ENCODE assay signal across 9 cellular contexts in genomic region chr19:15464394-15465385, GRCh38. TPM values are rescaled to one million over a fixed set of nuclear protein-coding genes. Genes with fewer than 3 reads are reported as not detected.
DNase-seq lines count a peak whose midpoint lies in the region; ATAC-seq and TF ChIP-seq lines count a peak whose summit lies in the region.
"Had no signal": no experiment of that assay in that cellular context is flagged by ENCODE, and none has a peak within 500 bp of the region (broad histone marks: within the 10 kb centered on the region; RNA-seq: fewer than 3 reads in every experiment).

RASAL3 (minus strand) TSS chr19:15464544; CDS start chr19:15464358, 186 bp downstream.

- peak within 1 kb of the TSS; percentile 80 for H3K4me3 ChIP-seq in GM08714 (ENCODE audit: low read length)

- TF ChIP-seq RAD21 in Ishikawa (IDR thresholded peaks at IDR 0.05; ENCODE audit: low read depth) = no peak

- ATAC-seq in Right ventricle myocardium inferior (peak; percentile 15), HG03135 (IDR thresholded peaks at IDR 0.05; ENCODE audit: unreplicated experiment) (no peak)

- intact Hi-C loops in Right ventricle myocardium inferior (cut with DNase I) = no loop called here

- peak in 2 of 3 experiments; percentile 45 to 57 for DNase-seq in activated CD8-positive, alpha-beta memory T cell treated with anti-CD3 and anti-CD28 coated beads for 48 hours (ENCODE audit: low read depth in 2 of 3, low spot score in 2 of 3)
- DNase-seq in Right ventricle myocardium inferior (ENCODE audit: missing footprints) = no peak
- peak; percentile 29 to 59 (median 33) for DNase-seq in stimulated activated CD4-positive, alpha-beta T cell treated with anti-CD3 and anti-CD28 coated beads, TNF-alpha, amount 100 ng/mL, for 48 hours (ENCODE audit: low read depth in 3 of 3)
- DNase-seq in hepatic stellate cell (ENCODE audit: low spot score) = no peak
- no peak for DNase-seq in HT-29 (ENCODE audit: low spot score)

- no peak for TF ChIP-seq EP300 in Ishikawa (IDR thresholded peaks at IDR 0.05; ENCODE audit: borderline replicate concordance)

TF ChIP-seq in Ishikawa, 13 proteins besides CTCF, POLR2A, EP300 and RAD21:
- TF ChIP-seq REST (IDR thresholded peaks at IDR 0.05; ENCODE audit: low read depth) (no peak), USF1 (IDR thresholded peaks at IDR 0.05) (peak; percentile 24; the same call in 1 of the 2 replicates)

RNA-seq across cellular contexts. Expression of gene RASAL3, which starts in this region (rescaled TPM):
- total RNA-seq in Right ventricle myocardium inferior = 2.3 TPM
- not detected in 2 replicates for total RNA-seq in HT-29 (2014; rRNA removed; shearing (Covaris generic))
- total RNA-seq: fibroblast of lung had no signal

Comparison
In these comparisons a context has a peak if more than half of its experiments do, and no peak if none do; other contexts are left out.
1. DNase-seq: peak in activated CD8-positive, alpha-beta memory T cell treated with anti-CD3 and anti-CD28 coated beads for 48 hours (2 of 3) and stimulated activated CD4-positive, alpha-beta T cell treated with anti-CD3 and anti-CD28 coated beads, TNF-alpha, amount 100 ng/mL, for 48 hours (3 of 3); none in Right ventricle myocardium inferior (single experiment), hepatic stellate cell (single experiment) and HT-29 (single experiment).